ENCODE assay signal across 9 cellular contexts in genomic region chr5:88503065-88503394, GRCh38.
DNase-seq lines count a peak whose midpoint lies in the region; ATAC-seq, FAIRE-seq and TF ChIP-seq lines count a peak whose summit lies in the region.
"Had no signal": no experiment of that assay in that cellular context is flagged by ENCODE, and none has a peak within 500 bp of the region (broad histone marks: within the 10 kb centered on the region; RNA-seq: fewer than 3 reads in every experiment).

No MANE protein-coding gene starts in this region.

- H2AFZ ChIP-seq in OCI-LY1 (ENCODE audit: low read length) = peak overlapping the region; percentile 92

- FAIRE-seq in GM12892 (lab: Jason Lieb, UNC) = peak; percentile 21

- TF ChIP-seq CTCF in OCI-LY1 (IDR thresholded peaks at IDR 0.05; ENCODE audit: low read length) = no peak
- no peak for TF ChIP-seq CTCF in coronary artery (IDR thresholded peaks at IDR 0.05)

- H3K36me3 ChIP-seq in OCI-LY1 (ENCODE audit: insufficient read depth, low read length) (no peaks in the 10 kb centered on the region), rectal smooth muscle tissue (ENCODE audit: control insufficient read depth, insufficient read depth, low read length) (no peaks in the 10 kb centered on the region)

- H3K27me3 ChIP-seq in OCI-LY1 (ENCODE audit: insufficient read depth, low read length) (no peaks in the 10 kb centered on the region), rectal smooth muscle tissue (ENCODE audit: control insufficient read depth, insufficient read depth, low read length) (no peaks in the 10 kb centered on the region)

- H3K9me3 ChIP-seq in OCI-LY1 (ENCODE audit: low read length) = no peaks in the 10 kb centered on the region

- H3K27ac ChIP-seq in OCI-LY1 (ENCODE audit: low read depth, low read length, poor library complexity, severe bottlenecking) = no peak overlapping the region
- no peak overlapping the region for H3K27ac ChIP-seq in coronary artery
- no peak overlapping the region for H3K27ac ChIP-seq in rectal smooth muscle tissue (ENCODE audit: low read depth, low read length)

- DNase-seq in GM12892 (ENCODE audit: insufficient read length) (no peak), coronary artery (ENCODE audit: low spot score) (no peak), GM03348 (ENCODE audit: low spot score) (no peak), glomerular visceral epithelial cell (ENCODE audit: extremely low spot score) (no peak), Ammon's horn (ENCODE audit: low spot score) (no peak)
- DNase-seq: activated effector memory CD4-positive, alpha-beta T cell treated with anti-CD3 and anti-CD28 coated beads, Interleukin-2, amount 50 U/mL, for 16 hours had no signal

- H3K79me2 ChIP-seq in OCI-LY1 (ENCODE audit: insufficient read depth, low read length) = no peaks in the 10 kb centered on the region

- H3K9ac ChIP-seq in OCI-LY1 (ENCODE audit: low read length) = peak overlapping the region; percentile 52
- H3K9ac ChIP-seq in rectal smooth muscle tissue (ENCODE audit: low read length) = no peak overlapping the region

- H3K4me1 ChIP-seq in OCI-LY1 (ENCODE audit: insufficient read depth, low read length, severe bottlenecking) = peaks cover 18% of the 10 kb centered on the region
- no peaks in the 10 kb centered on the region for H3K4me1 ChIP-seq in rectal smooth muscle tissue (ENCODE audit: control insufficient read depth, insufficient read depth, low read length)

- TF ChIP-seq POLR2A in GM12892 (IDR thresholded peaks at IDR 0.05; ENCODE audit: low read depth, low read length) = no peak

- H3K4me2 ChIP-seq in OCI-LY1 (ENCODE audit: low read length) = peak overlapping the region; percentile 76

- H4K20me1 ChIP-seq in OCI-LY1 (ENCODE audit: insufficient read depth, low read length) = no peaks in the 10 kb centered on the region

- H3K4me3 ChIP-seq in OCI-LY1 (ENCODE audit: low read depth, low read length, poor library complexity, severe bottlenecking) (peak overlapping the region; percentile 58), coronary artery (peak overlapping the region; percentile 63), rectal smooth muscle tissue (ENCODE audit: low read length) (peak overlapping the region; percentile 70)

- ATAC-seq in HG03025 (IDR thresholded peaks at IDR 0.05; ENCODE audit: low FRiP score, unreplicated experiment) = no peak

- H3K9me2 ChIP-seq in OCI-LY1 (ENCODE audit: low read depth, low read length) = no peaks in the 10 kb centered on the region

- H3F3A ChIP-seq in OCI-LY1 (ENCODE audit: insufficient read depth, low read length) = no peaks in the 10 kb centered on the region
